9 cellular contexts compared by ENCODE assay signal in genomic region chr1:11058595-11059165, GRCh38. TPM values are rescaled to one million over a fixed set of nuclear protein-coding genes. Genes with fewer than 3 reads are reported as not detected.
DNase-seq lines count a peak whose midpoint lies in the region; ATAC-seq and TF ChIP-seq lines count a peak whose summit lies in the region.
"Had no signal": no experiment of that assay in that cellular context is flagged by ENCODE, and none has a peak within 500 bp of the region (broad histone marks: within the 10 kb centered on the region; RNA-seq: fewer than 3 reads in every experiment).

No MANE protein-coding gene starts in this region.

- peaks cover 37% of the 10 kb centered on the region for H3K4me1 Mint-ChIP-seq in activated naive CD4-positive, alpha-beta T cell treated with anti-CD3 and anti-CD28 coated beads, Interleukin-2, amount 10 ng/mL, durations not matched to agents 7 days and 5 days
- peaks cover 44% of the 10 kb centered on the region for H3K4me1 Mint-ChIP-seq in activated CD4-positive, alpha-beta memory T cell treated with anti-CD3 and anti-CD28 coated beads for 36 hours (ENCODE audit: low read depth)

- H3K27ac ChIP-seq in transverse colon, result peak overlapping the region in 1 of 4 donors; percentile 77

- H3K9me3 Mint-ChIP-seq in activated naive CD4-positive, alpha-beta T cell treated with anti-CD3 and anti-CD28 coated beads, Interleukin-2, amount 10 ng/mL, durations not matched to agents 7 days and 5 days, result no peaks in the 10 kb centered on the region
- no peaks in the 10 kb centered on the region for H3K9me3 Mint-ChIP-seq in activated CD4-positive, alpha-beta memory T cell treated with anti-CD3 and anti-CD28 coated beads for 36 hours

- H3K27me3 ChIP-seq in kidney epithelial cell (ENCODE audit: control insufficient read depth, insufficient read depth, low read length), result no peaks in the 10 kb centered on the region
- no peaks in the 10 kb centered on the region for H3K27me3 ChIP-seq in transverse colon

- CTCF ChIA-PET in activated naive CD4-positive, alpha-beta T cell treated with anti-CD3 and anti-CD28 coated beads, Interleukin-2, amount 10 ng/mL, durations not matched to agents 7 days and 5 days (lab: Charles Lee), result interaction anchor here (0.6 to 2.3 kb wide), 2 partner anchors 21 to 568 kb away, joined by 4 to 12 read pairs; no protein-coding TSS in a partner anchor
- CTCF ChIA-PET in activated CD4-positive, alpha-beta memory T cell treated with anti-CD3 and anti-CD28 coated beads for 36 hours (lab: Charles Lee), result interaction anchor here (1.1 to 3.7 kb wide), 2 partner anchors 21 to 587 kb away, joined by 3 to 33 read pairs; no protein-coding TSS in a partner anchor

- H3K4me3 ChIP-seq in kidney epithelial cell (ENCODE audit: low read depth, low read length), result peak overlapping the region; percentile 92
- peak overlapping the region; percentile 3 to 98 (median 80) for H3K4me3 ChIP-seq in transverse colon

- H3K36me3 ChIP-seq in kidney epithelial cell (ENCODE audit: control insufficient read depth, insufficient read depth, low read length) (peaks cover 3% of the 10 kb centered on the region), transverse colon (peaks cover 0 to 6% (median 0%) of the 10 kb centered on the region in 4 donors)

- H3K4me3 Mint-ChIP-seq in activated naive CD4-positive, alpha-beta T cell treated with anti-CD3 and anti-CD28 coated beads, Interleukin-2, amount 10 ng/mL, durations not matched to agents 7 days and 5 days, result peak overlapping the region; percentile 97
- H3K4me3 Mint-ChIP-seq in activated CD4-positive, alpha-beta memory T cell treated with anti-CD3 and anti-CD28 coated beads for 36 hours, result peak overlapping the region; percentile 88

- in situ Hi-C loops in transverse colon (cut with MboI; ENCODE audit: low pct_ligation_motif_present in 1 of 4, low pct_unique_long_range_greater_than_20kb in 1 of 4, low sequenced_read_pairs in 3 of 4), result no loop called here

- H3K36me3 Mint-ChIP-seq in activated naive CD4-positive, alpha-beta T cell treated with anti-CD3 and anti-CD28 coated beads, Interleukin-2, amount 10 ng/mL, durations not matched to agents 7 days and 5 days, result peaks cover 19% of the 10 kb centered on the region
- peaks cover 33% of the 10 kb centered on the region for H3K36me3 Mint-ChIP-seq in activated CD4-positive, alpha-beta memory T cell treated with anti-CD3 and anti-CD28 coated beads for 36 hours

- TF ChIP-seq CTCF in kidney epithelial cell (IDR thresholded peaks at IDR 0.05; ENCODE audit: insufficient read depth, low read length, poor library complexity, severe bottlenecking) (no peak), transverse colon (IDR thresholded peaks at IDR 0.05) (no peak)

- peaks cover 10 to 22% (median 19%) of the 10 kb centered on the region in 4 donors for H3K4me1 ChIP-seq in transverse colon

- POLR2A ChIA-PET in activated CD4-positive, alpha-beta memory T cell treated with anti-CD3 and anti-CD28 coated beads for 36 hours (lab: Charles Lee), result interaction anchor here (0.8 kb wide), 1 partner anchor 21 kb away, joined by 3 read pairs; no protein-coding TSS in a partner anchor

- no peak for TF ChIP-seq EP300 in transverse colon (IDR thresholded peaks at IDR 0.05; ENCODE audit: low read depth)

- H3K27ac Mint-ChIP-seq in activated naive CD4-positive, alpha-beta T cell treated with anti-CD3 and anti-CD28 coated beads, Interleukin-2, amount 10 ng/mL, durations not matched to agents 7 days and 5 days, result peak overlapping the region; percentile 92
- peak overlapping the region; percentile 79 for H3K27ac Mint-ChIP-seq in activated CD4-positive, alpha-beta memory T cell treated with anti-CD3 and anti-CD28 coated beads for 36 hours

- DNase-seq in activated naive CD4-positive, alpha-beta T cell treated with anti-CD3 and anti-CD28 coated beads, Interleukin-2, amount 10 ng/mL, durations not matched to agents 7 days and 5 days, result no peak
- no peak for DNase-seq in activated naive CD4-positive, alpha-beta T cell treated with anti-CD3 and anti-CD28 coated beads, Interleukin-2, amount 50 U/mL, for 16 hours
- no peak for DNase-seq in activated CD4-positive, alpha-beta memory T cell treated with anti-CD3 and anti-CD28 coated beads for 36 hours
- no peak for DNase-seq in kidney epithelial cell (ENCODE audit: low read depth)
- peak; percentile 31 for DNase-seq in transverse colon
- no peak for DNase-seq in AG08395 (ENCODE audit: low spot score)
- DNase-seq in stimulated activated CD4-positive, alpha-beta T cell treated with anti-CD3 and anti-CD28 coated beads, Interleukin-2, amount 100 ng/mL, for 24 hours, result no peak

- H3K27me3 Mint-ChIP-seq in activated naive CD4-positive, alpha-beta T cell treated with anti-CD3 and anti-CD28 coated beads, Interleukin-2, amount 10 ng/mL, durations not matched to agents 7 days and 5 days, result no peaks in the 10 kb centered on the region
- H3K27me3 Mint-ChIP-seq in activated CD4-positive, alpha-beta memory T cell treated with anti-CD3 and anti-CD28 coated beads for 36 hours, result no peaks in the 10 kb centered on the region

- H3K9me3 ChIP-seq in transverse colon, result no peaks in the 10 kb centered on the region

- WGBS in transverse colon (ENCODE audit: low coverage in 1 of 2), 2 donors, result 34 to 60% methylated on average over 2 to 20 of the region's 28 CpGs

- TF ChIP-seq POLR2A in transverse colon (IDR thresholded peaks at IDR 0.05), result no peak

- ATAC-seq in HG02623 (IDR thresholded peaks at IDR 0.05; ENCODE audit: unreplicated experiment), result no peak

- intact Hi-C loops in activated CD4-positive, alpha-beta memory T cell treated with anti-CD3 and anti-CD28 coated beads for 36 hours (cut with micrococcal nuclease), result no loop called here
- intact Hi-C loops in transverse colon (cut with DNase I; ENCODE audit: low total_unique reads), result no loop called here

RNA-seq across cellular contexts. Expression of gene SRM, which starts 1.1 kb away (rescaled TPM):
- total RNA-seq in activated CD4-positive, alpha-beta memory T cell treated with anti-CD3 and anti-CD28 coated beads for 36 hours, result 100 to 1,000 TPM; 159 to 164 TPM
- total RNA-seq in kidney epithelial cell (75.0 and 75.4 TPM in 2 replicates), transverse colon (10 to 100 TPM; 13.0 to 25.1 (median 20.3) TPM)

RNA-seq across cellular contexts. Expression of gene MASP2, which starts 11.6 kb away (rescaled TPM):
- total RNA-seq in activated CD4-positive, alpha-beta memory T cell treated with anti-CD3 and anti-CD28 coated beads for 36 hours, result not detected
- total RNA-seq in kidney epithelial cell (0.55 TPM in 1 of 2 replicates, not detected in the other), transverse colon (not detected)
- total RNA-seq: dermis microvascular lymphatic vessel endothelial cell had no signal

RNA-seq across cellular contexts. Expression of gene EXOSC10, which starts 41.0 kb away (rescaled TPM):
- total RNA-seq in activated CD4-positive, alpha-beta memory T cell treated with anti-CD3 and anti-CD28 coated beads for 36 hours, result 10 to 100 TPM; 62.1 to 70.0 TPM
- total RNA-seq in kidney epithelial cell (64.1 and 72.6 TPM in 2 replicates), transverse colon (100 to 1,000 TPM in 1 of 4 donors, 10 to 100 TPM in 3; 43.8 to 113 (median 68.7) TPM)

RNA-seq across cellular contexts. Expression of gene TARDBP, which starts 46.2 kb away (rescaled TPM):
- total RNA-seq in activated CD4-positive, alpha-beta memory T cell treated with anti-CD3 and anti-CD28 coated beads for 36 hours, result 100 to 1,000 TPM; 175 to 177 TPM
- 66.5 and 71.2 TPM in 2 replicates for total RNA-seq in kidney epithelial cell
- total RNA-seq in transverse colon, result 100 to 1,000 TPM; 112 to 278 (median 190) TPM
